ENCODE assay signal across 8 cellular contexts in the genomic region with DNA sequence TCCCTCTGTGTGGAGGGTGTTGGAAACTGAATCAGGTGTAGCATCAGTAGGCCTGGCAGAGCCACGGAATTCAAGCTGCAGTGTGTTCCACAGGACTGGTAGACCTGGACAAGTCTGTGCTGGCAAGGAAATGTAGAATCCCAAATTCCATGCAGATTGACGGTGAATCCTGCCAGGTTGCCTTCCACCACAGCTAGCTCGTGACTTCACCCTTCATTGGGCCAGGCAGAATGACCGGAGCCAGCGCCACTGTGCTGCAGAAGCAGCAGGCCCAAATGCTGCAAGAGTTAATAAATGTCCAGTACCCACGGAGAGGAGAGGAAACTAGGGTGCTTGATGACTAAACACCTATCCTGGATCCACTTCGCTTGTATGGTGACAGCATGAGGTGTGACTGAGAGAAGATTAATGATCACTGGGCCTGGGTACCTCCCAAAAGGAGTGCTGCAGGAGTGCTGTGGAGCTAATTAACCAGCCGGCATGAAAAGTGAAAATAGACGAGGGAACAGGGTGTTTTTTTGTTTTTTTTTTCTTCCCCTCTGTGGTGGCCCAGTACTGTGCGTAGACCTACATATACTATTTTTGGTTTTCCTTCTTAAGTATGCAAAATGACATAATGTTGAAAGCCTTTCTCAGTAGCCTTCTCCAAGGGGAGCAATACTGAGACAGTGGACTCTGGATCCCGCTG.
A peak's percentile ranks its signal among the peaks of the same experiment; 100 is the strongest.
DNase-seq lines count a peak whose midpoint lies in the region; ATAC-seq, FAIRE-seq and TF ChIP-seq lines count a peak whose summit lies in the region.

No MANE protein-coding gene starts in this region.

- H3K4me3 Mint-ChIP-seq in progenitor cell of endocrine pancreas (ENCODE audit: low read depth): no peak overlapping the region

- POLR2A ChIA-PET in A549 (lab: Yijun Ruan, JAX): no interaction called here

- no peak for FAIRE-seq in A549 (lab: Jason Lieb, UNC)

- H3K27ac ChIP-seq in A549: 0 out of 6 replicates have a peak overlapping the region, but pooled peaks of 1 of the 2 experiments have one; percentile 8

- WGBS in A549 (ENCODE audit: missing lambda C conversion rate): 75% methylated on average over 10 of the region's 11 CpGs

- no peaks in the 10 kb centered on the region; the same call in 2 of the 3 replicates for H3K9me3 ChIP-seq in A549

- no peak for TF ChIP-seq EP300 in A549 (IDR thresholded peaks at IDR 0.05)

- no peaks in the 10 kb centered on the region for H3K27me3 Mint-ChIP-seq in progenitor cell of endocrine pancreas

- H3K4me1 Mint-ChIP-seq in progenitor cell of endocrine pancreas (ENCODE audit: low read depth): peaks cover 31% of the 10 kb centered on the region

- peaks cover under 1% of the 10 kb centered on the region for H3K36me3 Mint-ChIP-seq in progenitor cell of endocrine pancreas (ENCODE audit: insufficient read depth)

- H3K4me3 ChIP-seq in A549: no peak overlapping the region

- H3K4me2 ChIP-seq in A549: peak overlapping the region; percentile 19; the same call in 2 of the 3 replicates

- CTCF ChIA-PET in A549 (lab: Yijun Ruan, JAX): interaction anchor here (0.8 to 1.2 kb wide), 2 partner anchors 10 to 27 kb away, joined by 4 to 8 read pairs; no protein-coding TSS in a partner anchor

- DNase-seq in A549 (ENCODE audit: low read depth in 1 of 2, low spot score in 1 of 2) (peak in 1 of 2 experiments; percentile 13), HPDE6-E6E7 (ENCODE audit: extremely low spot score) (peak; percentile 56), dermis blood vessel endothelial cell (peak; percentile 49), progenitor cell of endocrine pancreas (ENCODE audit: low spot score, unreplicated experiment) (no peak), NCI-H774 (lab: John Stamatoyannopoulos, UW) (no peak)
- DNase-seq in activated CD4-positive, CD25-positive, alpha-beta regulatory T cell (lab: John Stamatoyannopoulos, UW): no peak
- no peak for DNase-seq in activated CD8-positive, alpha-beta memory T cell treated with anti-CD3 and anti-CD28 coated beads, Interleukin-2, amount 50 U/mL, for 48 hours

- H3K27ac Mint-ChIP-seq in progenitor cell of endocrine pancreas: peak overlapping the region; percentile 14

- TF ChIP-seq CTCF in A549 (IDR thresholded peaks at IDR 0.05): no peak
- TF ChIP-seq CTCF in progenitor cell of endocrine pancreas (IDR thresholded peaks at IDR 0.05; ENCODE audit: unreplicated experiment): no peak

- peaks cover under 1% of the 10 kb centered on the region for H3K9me3 Mint-ChIP-seq in progenitor cell of endocrine pancreas (ENCODE audit: low read depth)

- TF ChIP-seq POLR2A in A549 (IDR thresholded peaks at IDR 0.05; ENCODE audit: low read length): no peak

- TF ChIP-seq RAD21 in A549 (conservative IDR thresholded peaks at IDR 0.05 in 1 of 2, IDR thresholded peaks at IDR 0.05 in 1 of 2): no peak

- H3K4me1 ChIP-seq in A549: peaks cover 35% of the 10 kb centered on the region

- ATAC-seq in A549 (no peak), GM19372 (IDR thresholded peaks at IDR 0.05; ENCODE audit: low read depth, unreplicated experiment) (peak; percentile 62)

TF ChIP-seq in A549, 52 proteins besides CTCF, POLR2A, EP300 and RAD21:
- no peak for TF ChIP-seq ESRRA (IDR thresholded peaks at IDR 0.05; ENCODE audit: borderline replicate concordance, low read length)
- TF ChIP-seq, protein P1, sequence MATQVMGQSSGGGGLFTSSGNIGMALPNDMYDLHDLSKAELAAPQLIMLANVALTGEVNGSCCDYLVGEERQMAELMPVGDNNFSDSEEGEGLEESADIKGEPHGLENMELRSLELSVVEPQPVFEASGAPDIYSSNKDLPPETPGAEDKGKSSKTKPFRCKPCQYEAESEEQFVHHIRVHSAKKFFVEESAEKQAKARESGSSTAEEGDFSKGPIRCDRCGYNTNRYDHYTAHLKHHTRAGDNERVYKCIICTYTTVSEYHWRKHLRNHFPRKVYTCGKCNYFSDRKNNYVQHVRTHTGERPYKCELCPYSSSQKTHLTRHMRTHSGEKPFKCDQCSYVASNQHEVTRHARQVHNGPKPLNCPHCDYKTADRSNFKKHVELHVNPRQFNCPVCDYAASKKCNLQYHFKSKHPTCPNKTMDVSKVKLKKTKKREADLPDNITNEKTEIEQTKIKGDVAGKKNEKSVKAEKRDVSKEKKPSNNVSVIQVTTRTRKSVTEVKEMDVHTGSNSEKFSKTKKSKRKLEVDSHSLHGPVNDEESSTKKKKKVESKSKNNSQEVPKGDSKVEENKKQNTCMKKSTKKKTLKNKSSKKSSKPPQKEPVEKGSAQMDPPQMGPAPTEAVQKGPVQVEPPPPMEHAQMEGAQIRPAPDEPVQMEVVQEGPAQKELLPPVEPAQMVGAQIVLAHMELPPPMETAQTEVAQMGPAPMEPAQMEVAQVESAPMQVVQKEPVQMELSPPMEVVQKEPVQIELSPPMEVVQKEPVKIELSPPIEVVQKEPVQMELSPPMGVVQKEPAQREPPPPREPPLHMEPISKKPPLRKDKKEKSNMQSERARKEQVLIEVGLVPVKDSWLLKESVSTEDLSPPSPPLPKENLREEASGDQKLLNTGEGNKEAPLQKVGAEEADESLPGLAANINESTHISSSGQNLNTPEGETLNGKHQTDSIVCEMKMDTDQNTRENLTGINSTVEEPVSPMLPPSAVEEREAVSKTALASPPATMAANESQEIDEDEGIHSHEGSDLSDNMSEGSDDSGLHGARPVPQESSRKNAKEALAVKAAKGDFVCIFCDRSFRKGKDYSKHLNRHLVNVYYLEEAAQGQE (IDR thresholded peaks at IDR 0.05): no peak
- no peak for TF ChIP-seq NR3C1 (IDR thresholded peaks at IDR 0.05)
- no peak for TF ChIP-seq EHMT2 (IDR thresholded peaks at IDR 0.05; ENCODE audit: low read depth)
- TF ChIP-seq HOXB13 (CRISPR knock-in tag; IDR thresholded peaks at IDR 0.05; ENCODE audit: low read depth): no peak
- no peak for TF ChIP-seq NFE2L2 (conservative IDR thresholded peaks at IDR 0.05; ENCODE audit: low read length)
- no peak for TF ChIP-seq CEBPB (IDR thresholded peaks at IDR 0.05)
- TF ChIP-seq FOSB (CRISPR knock-in tag; IDR thresholded peaks at IDR 0.05): no peak
- no peak for TF ChIP-seq TP53 (CRISPR knock-in tag; IDR thresholded peaks at IDR 0.05)
- TF ChIP-seq GATA3 (IDR thresholded peaks at IDR 0.05; ENCODE audit: borderline replicate concordance): no peak
- TF ChIP-seq, protein P2, sequence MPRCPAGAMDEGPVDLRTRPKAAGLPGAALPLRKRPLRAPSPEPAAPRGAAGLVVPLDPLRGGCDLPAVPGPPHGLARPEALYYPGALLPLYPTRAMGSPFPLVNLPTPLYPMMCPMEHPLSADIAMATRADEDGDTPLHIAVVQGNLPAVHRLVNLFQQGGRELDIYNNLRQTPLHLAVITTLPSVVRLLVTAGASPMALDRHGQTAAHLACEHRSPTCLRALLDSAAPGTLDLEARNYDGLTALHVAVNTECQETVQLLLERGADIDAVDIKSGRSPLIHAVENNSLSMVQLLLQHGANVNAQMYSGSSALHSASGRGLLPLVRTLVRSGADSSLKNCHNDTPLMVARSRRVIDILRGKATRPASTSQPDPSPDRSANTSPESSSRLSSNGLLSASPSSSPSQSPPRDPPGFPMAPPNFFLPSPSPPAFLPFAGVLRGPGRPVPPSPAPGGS (IDR thresholded peaks at IDR 0.05): no peak
- TF ChIP-seq RARB (CRISPR knock-in tag; IDR thresholded peaks at IDR 0.05): no peak
- no peak for TF ChIP-seq CHD4 (IDR thresholded peaks at IDR 0.05; ENCODE audit: borderline replicate concordance)
- no peak for TF ChIP-seq RCOR1 (IDR thresholded peaks at IDR 0.05; ENCODE audit: low read depth, low read length)
- TF ChIP-seq SMC3 (IDR thresholded peaks at IDR 0.05): no peak
- no peak for TF ChIP-seq EHF (CRISPR knock-in tag; IDR thresholded peaks at IDR 0.05)
- TF ChIP-seq HEYL (CRISPR knock-in tag; IDR thresholded peaks at IDR 0.05): no peak
- no peak for TF ChIP-seq TFCP2L1 (CRISPR knock-in tag; IDR thresholded peaks at IDR 0.05)

Comparison
In these comparisons a context has a peak if more than half of its experiments do, and no peak if none do; other contexts are left out.
1. DNase-seq: peak in HPDE6-E6E7 (single experiment) and dermis blood vessel endothelial cell (single experiment); none in progenitor cell of endocrine pancreas (single experiment), activated CD4-positive, CD25-positive, alpha-beta regulatory T cell (0 of 4), activated CD8-positive, alpha-beta memory T cell treated with anti-CD3 and anti-CD28 coated beads, Interleukin-2, amount 50 U/mL, for 48 hours (single experiment) and NCI-H774 (single experiment).